In genomic region chr9:116959775-116960174, GRCh38 we compare ENCODE assay signal across 15 cellular contexts.
DNase-seq lines count a peak whose midpoint lies in the region; ATAC-seq and TF ChIP-seq lines count a peak whose summit lies in the region.
"Had no signal": no experiment of that assay in that cellular context is flagged by ENCODE, and none has a peak within 500 bp of the region (broad histone marks: within the 10 kb centered on the region; RNA-seq: fewer than 3 reads in every experiment).

No MANE protein-coding gene starts in this region.

- no peaks in the 10 kb centered on the region for H3K9me3 ChIP-seq in neuron (ENCODE audit: low read length)
- H3K9me3 ChIP-seq in naive thymus-derived CD4-positive, alpha-beta T cell (ENCODE audit: control insufficient read depth in 2 of 3, low read length in 3 of 3) = no peaks in the 10 kb centered on the region
- H3K9me3 ChIP-seq: sigmoid colon had no signal

- intact Hi-C loops in naive thymus-derived CD4-positive, alpha-beta T cell (cut with micrococcal nuclease) = no loop called here
- intact Hi-C loops in posterior vena cava (cut with DNase I) = no loop called here

- CTCF ChIA-PET in naive thymus-derived CD4-positive, alpha-beta T cell (lab: Charles Lee) = no interaction called here

- no peak overlapping the region for H3K27ac Mint-ChIP-seq in naive thymus-derived CD4-positive, alpha-beta T cell
- H3K27ac Mint-ChIP-seq: T-helper 2 cell treated with Interferon-gamma antibody and Interleukin-4, amounts not matched to agents 5 μg/mL and 100 μg/mL, for 36 hours had no signal

- POLR2A ChIA-PET in naive thymus-derived CD4-positive, alpha-beta T cell (lab: Charles Lee) = no interaction called here

- peaks cover 17% of the 10 kb centered on the region for H3K4me1 ChIP-seq in neuron (ENCODE audit: insufficient read depth, low read length)
- H3K4me1 ChIP-seq in naive thymus-derived CD4-positive, alpha-beta T cell (ENCODE audit: control insufficient read depth in 2 of 2, insufficient read depth in 2 of 2, low read length in 2 of 2) = no peaks in the 10 kb centered on the region

- H3K27ac ChIP-seq in naive thymus-derived CD4-positive, alpha-beta T cell (ENCODE audit: low read depth, low read length) = no peak overlapping the region
- H3K27ac ChIP-seq: sigmoid colon had no signal

- peaks cover 0 to 15% (median 4%) of the 10 kb centered on the region in 5 donors for H3K27me3 Mint-ChIP-seq in naive thymus-derived CD4-positive, alpha-beta T cell
- H3K27me3 Mint-ChIP-seq: central memory CD8-positive, alpha-beta T cell had no signal

- no peak for TF ChIP-seq CTCF in GM06990 (IDR thresholded peaks at IDR 0.05; ENCODE audit: insufficient read depth, low read length, poor library complexity, severe bottlenecking)

- ATAC-seq in HG02870 (IDR thresholded peaks at IDR 0.05; ENCODE audit: unreplicated experiment) (peak; percentile 72), GM19452 (IDR thresholded peaks at IDR 0.05; ENCODE audit: unreplicated experiment) (no peak)
- ATAC-seq in naive thymus-derived CD4-positive, alpha-beta T cell = no peak
- ATAC-seq: HepG2 had no signal

- no peaks in the 10 kb centered on the region for H3K36me3 ChIP-seq in GM06990 (ENCODE audit: control insufficient read depth, insufficient read depth, low read length)
- no peaks in the 10 kb centered on the region for H3K36me3 ChIP-seq in neuron (ENCODE audit: insufficient read depth, low read length)
- no peaks in the 10 kb centered on the region for H3K36me3 ChIP-seq in naive thymus-derived CD4-positive, alpha-beta T cell (ENCODE audit: control insufficient read depth in 2 of 3, insufficient read depth in 3 of 3, low read length in 3 of 3)
- H3K36me3 ChIP-seq: sigmoid colon had no signal

- no peak overlapping the region for H3K4me3 Mint-ChIP-seq in naive thymus-derived CD4-positive, alpha-beta T cell
- H3K4me3 Mint-ChIP-seq: central memory CD8-positive, alpha-beta T cell; T-helper 2 cell treated with Interferon-gamma antibody and Interleukin-4, amounts not matched to agents 5 μg/mL and 100 μg/mL, for 36 hours had no signal

- peaks cover 0 to 9% (median 0%) of the 10 kb centered on the region in 7 donors for H3K4me1 Mint-ChIP-seq in naive thymus-derived CD4-positive, alpha-beta T cell
- H3K4me1 Mint-ChIP-seq: central memory CD8-positive, alpha-beta T cell had no signal

- no peaks in the 10 kb centered on the region for H3K36me3 Mint-ChIP-seq in naive thymus-derived CD4-positive, alpha-beta T cell

- H3K27me3 ChIP-seq in GM06990 (replicated peaks; ENCODE audit: control insufficient read depth, insufficient read depth, low read length) (no peaks in the 10 kb centered on the region), neuron (ENCODE audit: insufficient read depth, low read length) (no peaks in the 10 kb centered on the region)
- no peaks in the 10 kb centered on the region for H3K27me3 ChIP-seq in naive thymus-derived CD4-positive, alpha-beta T cell (ENCODE audit: control insufficient read depth in 2 of 2, insufficient read depth in 2 of 2, low read length in 2 of 2)

- H3K9me3 Mint-ChIP-seq in naive thymus-derived CD4-positive, alpha-beta T cell = peaks cover 0 to 8% (median 4%) of the 10 kb centered on the region in 11 donors
- H3K9me3 Mint-ChIP-seq: T-helper 2 cell treated with Interferon-gamma antibody and Interleukin-4, amounts not matched to agents 5 μg/mL and 100 μg/mL, for 36 hours had no signal

- H2AFZ ChIP-seq in neuron (ENCODE audit: low read depth, low read length) = no peak overlapping the region

- DNase-seq in GM06990 (ENCODE audit: extremely low read depth, insufficient read length) (peak; percentile 71), astrocyte of the hippocampus (ENCODE audit: low read depth, low spot score) (peak; percentile 42), COLO668 (lab: John Stamatoyannopoulos, UW; ENCODE audit: unreplicated experiment) (no peak), posterior vena cava (ENCODE audit: low spot score) (no peak)
- DNase-seq in naive thymus-derived CD4-positive, alpha-beta T cell = no peak
- DNase-seq: activated T-cell treated with anti-CD3 and anti-CD28 coated beads, Interleukin-2, amount 50 U/mL, for 48 hours; GF-D8; sigmoid colon had no signal

- H3K4me3 ChIP-seq in GM06990 (replicated peaks; ENCODE audit: low read depth, low read length) (no peak overlapping the region; the same call in 1 of the 2 replicates), neuron (ENCODE audit: low read length) (peak overlapping the region; percentile 8)
- H3K4me3 ChIP-seq in naive thymus-derived CD4-positive, alpha-beta T cell (ENCODE audit: low read length) = no peak overlapping the region
- H3K4me3 ChIP-seq: lung, sigmoid colon had no signal

Comparison
In these comparisons a context has a peak if more than half of its experiments do, and no peak if none do; other contexts are left out.
1. DNase-seq: peak in GM06990 (single experiment) and astrocyte of the hippocampus (single experiment); none in naive thymus-derived CD4-positive, alpha-beta T cell (0 of 9), COLO668 (single experiment) and posterior vena cava (single experiment).